In genomic region chr4:184331155-184331995, GRCh38 we compare ENCODE assay signal across 9 cellular contexts.
DNase-seq lines count a peak whose midpoint lies in the region; ATAC-seq and TF ChIP-seq lines count a peak whose summit lies in the region.
"Had no signal": no experiment of that assay in that cellular context is flagged by ENCODE, and none has a peak within 500 bp of the region (broad histone marks: within the 10 kb centered on the region; RNA-seq: fewer than 3 reads in every experiment).

No MANE protein-coding gene starts in this region.

- peaks cover 67 to 86% of the 10 kb centered on the region in 2 donors for H3K4me1 Mint-ChIP-seq in stimulated activated naive B cell treated with anti-CD40 and anti-IgM and Interleukin-4, amounts not matched to agents 10 μg/mL and 1 μg/mL and 100 μg/mL, for 72 hours

- TF ChIP-seq POLR2A in Peyer's patch (IDR thresholded peaks at IDR 0.05): no peak

- peak overlapping the region; percentile 9 to 57 (median 26) for H3K27ac ChIP-seq in Peyer's patch

- no peaks in the 10 kb centered on the region for H3K36me3 ChIP-seq in Peyer's patch

- no peaks in the 10 kb centered on the region for H3K9me3 ChIP-seq in Peyer's patch

- DNase-seq in Kasumi-1 (lab: John Stamatoyannopoulos, UW): peak; percentile 41 to 43
- no peak for DNase-seq in Peyer's patch
- no peak for DNase-seq in left ventricle myocardium superior
- no peak for DNase-seq in stimulated activated naive B cell treated with anti-CD40 and anti-IgM and Interleukin-4, amounts not matched to agents 10 μg/mL and 1 μg/mL and 100 μg/mL, for 72 hours
- DNase-seq in activated T-cell treated with anti-CD3 and anti-CD28 coated beads, Interleukin-2, amount 50 U/mL, for 1 hour: no peak
- DNase-seq in EL: no peak
- DNase-seq in GM19238 (ENCODE audit: insufficient read length, low spot score): no peak
- DNase-seq in stimulated activated CD4-positive, alpha-beta T cell treated with anti-CD3 and anti-CD28 coated beads, Interleukin-12 subunit alpha, Interleukin-12 subunit beta, amount 100 ng/mL, for 4 hours: no peak
- DNase-seq: activated CD8-positive, alpha-beta memory T cell treated with anti-CD3 and anti-CD28 coated beads for 24 hours had no signal

- H3K4me3 ChIP-seq in Peyer's patch: no peak overlapping the region

- no peaks in the 10 kb centered on the region for H3K9me3 Mint-ChIP-seq in stimulated activated naive B cell treated with anti-CD40 and anti-IgM and Interleukin-4, amounts not matched to agents 10 μg/mL and 1 μg/mL and 100 μg/mL, for 72 hours

- intact Hi-C loops in left ventricle myocardium superior (cut with micrococcal nuclease): no loop called here

- H3K36me3 Mint-ChIP-seq in stimulated activated naive B cell treated with anti-CD40 and anti-IgM and Interleukin-4, amounts not matched to agents 10 μg/mL and 1 μg/mL and 100 μg/mL, for 72 hours: peaks cover 0 to 10% of the 10 kb centered on the region in 2 donors

- no peak for TF ChIP-seq CTCF in Peyer's patch (IDR thresholded peaks at IDR 0.05)

- no peaks in the 10 kb centered on the region for H3K27me3 Mint-ChIP-seq in stimulated activated naive B cell treated with anti-CD40 and anti-IgM and Interleukin-4, amounts not matched to agents 10 μg/mL and 1 μg/mL and 100 μg/mL, for 72 hours

- peaks cover 0 to 14% (median 0%) of the 10 kb centered on the region in 4 donors for H3K4me1 ChIP-seq in Peyer's patch

- H3K4me3 Mint-ChIP-seq in stimulated activated naive B cell treated with anti-CD40 and anti-IgM and Interleukin-4, amounts not matched to agents 10 μg/mL and 1 μg/mL and 100 μg/mL, for 72 hours: no peak overlapping the region

- no peaks in the 10 kb centered on the region for H3K27me3 ChIP-seq in Peyer's patch

- ATAC-seq in left ventricle myocardium superior: peak; percentile 73
- ATAC-seq in stimulated activated naive B cell treated with anti-CD40 and anti-IgM and Interleukin-4, amounts not matched to agents 10 μg/mL and 1 μg/mL and 100 μg/mL, for 72 hours (replicated peaks): no peak

- H3K27ac Mint-ChIP-seq in stimulated activated naive B cell treated with anti-CD40 and anti-IgM and Interleukin-4, amounts not matched to agents 10 μg/mL and 1 μg/mL and 100 μg/mL, for 72 hours: peak overlapping the region; percentile 99

Comparison
In these comparisons a context has a peak if more than half of its experiments do, and no peak if none do; other contexts are left out.
1. DNase-seq: peak in Kasumi-1 (2 of 2); none in Peyer's patch (0 of 3), left ventricle myocardium superior (single experiment), stimulated activated naive B cell treated with anti-CD40 and anti-IgM and Interleukin-4, amounts not matched to agents 10 μg/mL and 1 μg/mL and 100 μg/mL, for 72 hours (single experiment), activated T-cell treated with anti-CD3 and anti-CD28 coated beads, Interleukin-2, amount 50 U/mL, for 1 hour (single experiment), EL (single experiment), GM19238 (single experiment) and stimulated activated CD4-positive, alpha-beta T cell treated with anti-CD3 and anti-CD28 coated beads, Interleukin-12 subunit alpha, Interleukin-12 subunit beta, amount 100 ng/mL, for 4 hours (single experiment).